10 cellular contexts compared by ENCODE assay signal in the genomic region with DNA sequence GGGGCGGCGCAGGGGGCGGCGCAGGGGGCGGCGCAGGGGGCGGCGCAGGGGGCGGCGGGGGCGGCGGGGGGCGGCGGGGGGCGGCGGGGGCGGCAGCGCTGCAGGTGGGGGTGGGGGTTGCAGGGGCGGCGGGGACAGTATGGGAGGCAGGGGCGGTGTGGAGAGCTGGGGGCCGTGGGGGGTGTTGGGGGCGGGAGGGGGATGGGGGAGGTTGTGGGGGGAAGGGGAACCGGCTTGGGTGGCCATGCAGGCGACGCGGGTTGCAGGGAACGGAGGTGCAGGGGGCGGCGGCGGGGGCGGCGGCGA. TPM values are rescaled to one million over a fixed set of nuclear protein-coding genes. Genes with fewer than 3 reads are reported as not detected.
DNase-seq lines count a peak whose midpoint lies in the region; ATAC-seq and TF ChIP-seq lines count a peak whose summit lies in the region.
"Had no signal": no experiment of that assay in that cellular context is flagged by ENCODE, and none has a peak within 500 bp of the region (broad histone marks: within the 10 kb centered on the region; RNA-seq: fewer than 3 reads in every experiment).

No MANE protein-coding gene starts in this region.

- no peaks in the 10 kb centered on the region for H3K9me3 Mint-ChIP-seq in stimulated activated memory B cell treated with anti-CD40 and anti-IgM and Interleukin-4, amounts not matched to agents 10 μg/mL and 1 μg/mL and 100 μg/mL, for 72 hours
- H3K9me3 Mint-ChIP-seq: effector memory CD8-positive, alpha-beta T cell had no signal

- no peak overlapping the region for H2AFZ ChIP-seq in OCI-LY3 (ENCODE audit: low read depth, low read length)

- H3K9me3 ChIP-seq in OCI-LY3 (ENCODE audit: insufficient read depth, low read length) (no peaks in the 10 kb centered on the region), gastroesophageal sphincter (no peaks in the 10 kb centered on the region)

- H3K4me3 ChIP-seq in OCI-LY3 (ENCODE audit: low read length) (peak overlapping the region; percentile 82), gastroesophageal sphincter (peak overlapping the region; percentile 42 to 55)

- 0 out of 2 replicates have a peak overlapping the region, but pooled peaks have one; percentile 78 for H3K9ac ChIP-seq in OCI-LY3 (ENCODE audit: low read length)

- WGBS in gastroesophageal sphincter (ENCODE audit: low coverage in 1 of 2), 2 donors = no CpG with 5 or more reads among the region's 34 CpGs

- no peak for TF ChIP-seq POLR2A in gastroesophageal sphincter (IDR thresholded peaks at IDR 0.05)

- no peaks in the 10 kb centered on the region for H3K79me2 ChIP-seq in OCI-LY3 (ENCODE audit: low read length)

- H3K27me3 ChIP-seq in OCI-LY3 (ENCODE audit: low read depth, low read length) (0 out of 2 replicates have a peak, but pooled peaks cover 1% of the 10 kb centered on the region), gastroesophageal sphincter (peaks cover 9% of the 10 kb centered on the region)

- H3K27ac Mint-ChIP-seq in stimulated activated memory B cell treated with anti-CD40 and anti-IgM and Interleukin-4, amounts not matched to agents 10 μg/mL and 1 μg/mL and 100 μg/mL, for 72 hours = peak overlapping the region; percentile 92

- peak overlapping the region; percentile 41 for H3K4me3 Mint-ChIP-seq in stimulated activated memory B cell treated with anti-CD40 and anti-IgM and Interleukin-4, amounts not matched to agents 10 μg/mL and 1 μg/mL and 100 μg/mL, for 72 hours

- H3K36me3 Mint-ChIP-seq in stimulated activated memory B cell treated with anti-CD40 and anti-IgM and Interleukin-4, amounts not matched to agents 10 μg/mL and 1 μg/mL and 100 μg/mL, for 72 hours = no peaks in the 10 kb centered on the region

- no peak for ATAC-seq in gastroesophageal sphincter
- ATAC-seq in stimulated activated memory B cell treated with anti-CD40 and anti-IgM and Interleukin-4, amounts not matched to agents 10 μg/mL and 1 μg/mL and 100 μg/mL, for 72 hours = no peak
- no peak for ATAC-seq in HG02970 (IDR thresholded peaks at IDR 0.05; ENCODE audit: low FRiP score, unreplicated experiment)

- H4K20me1 ChIP-seq in OCI-LY3 (ENCODE audit: insufficient read depth, low read length) = no peaks in the 10 kb centered on the region

- peaks cover 8% of the 10 kb centered on the region for H3K27me3 Mint-ChIP-seq in stimulated activated memory B cell treated with anti-CD40 and anti-IgM and Interleukin-4, amounts not matched to agents 10 μg/mL and 1 μg/mL and 100 μg/mL, for 72 hours

- TF ChIP-seq EP300 in gastroesophageal sphincter (IDR thresholded peaks at IDR 0.05) = no peak

- H3K4me1 ChIP-seq in OCI-LY3 (ENCODE audit: low read length) (peaks cover 24% of the 10 kb centered on the region), gastroesophageal sphincter (peaks cover 0 to 12% (median 0%) of the 10 kb centered on the region in 3 donors)

- H3K36me3 ChIP-seq in OCI-LY3 (replicated peaks; ENCODE audit: low read depth, low read length) (no peaks in the 10 kb centered on the region), gastroesophageal sphincter (no peaks in the 10 kb centered on the region)

- peak overlapping the region; percentile 95 for H3K4me2 ChIP-seq in OCI-LY3 (ENCODE audit: low read length)

- peaks cover 44% of the 10 kb centered on the region for H3K4me1 Mint-ChIP-seq in stimulated activated memory B cell treated with anti-CD40 and anti-IgM and Interleukin-4, amounts not matched to agents 10 μg/mL and 1 μg/mL and 100 μg/mL, for 72 hours

- TF ChIP-seq CTCF in OCI-LY3 (IDR thresholded peaks at IDR 0.05; ENCODE audit: low read depth, low read length) (no peak), gastroesophageal sphincter (IDR thresholded peaks at IDR 0.05) (no peak)

- DNase-seq in H4 (ENCODE audit: low spot score) = peak; percentile 49
- no peak for DNase-seq in NCI-H446 (lab: John Stamatoyannopoulos, UW)
- no peak for DNase-seq in stimulated activated CD8-positive, alpha-beta memory T cell treated with anti-CD3 and anti-CD28 coated beads, Interleukin-4, amount 100 ng/mL, for 48 hours
- no peak for DNase-seq in effector CD4-positive, alpha-beta T cell
- DNase-seq: NCI-H2029 treated with DMSO at 0.1 percent for 48 hours had no signal

- H3K27ac ChIP-seq in OCI-LY3 (ENCODE audit: low read length) = no peak overlapping the region
- H3K27ac ChIP-seq in gastroesophageal sphincter = peak overlapping the region; percentile 34 to 91 (median 82)

RNA-seq across cellular contexts. Expression of gene SLC19A1, which starts 13.0 kb away (rescaled TPM):
- total RNA-seq in H4 (2014; rRNA removed; shearing (Covaris generic)) = 16.3 and 18.2 TPM in 2 replicates
- total RNA-seq in gastroesophageal sphincter = 1 to 10 TPM; 1.5 to 8.6 (median 5.3) TPM
